Comparison of ENCODE assay signal across 8 cellular contexts in genomic region chr19:58183822-58184215, GRCh38. TPM values are rescaled to one million over a fixed set of nuclear protein-coding genes. Genes with fewer than 3 reads are reported as not detected.
DNase-seq lines count a peak whose midpoint lies in the region; TF ChIP-seq lines count a peak whose summit lies in the region.

No MANE protein-coding gene starts in this region.

- peak overlapping the region; percentile 86 for H3K4me3 Mint-ChIP-seq in Caco-2 (ENCODE audit: unreplicated experiment)
- peak overlapping the region; percentile 95 for H3K4me3 Mint-ChIP-seq in neural crest cell

- H3K27me3 ChIP-seq in Caco-2 (replicated peaks; ENCODE audit: control insufficient read depth, insufficient read depth, low read length) (no peaks in the 10 kb centered on the region), dorsolateral prefrontal cortex (no peaks in the 10 kb centered on the region)

- H3K27ac Mint-ChIP-seq in Caco-2 (ENCODE audit: unreplicated experiment) (peak overlapping the region; percentile 95), neural crest cell (ENCODE audit: unreplicated experiment) (peak overlapping the region; percentile 100)

- TSS peak; percentile 56 for BruUV-seq in Caco-2 (replicated peaks; lab: Mats Ljungman, UMichigan)

- peak overlapping the region; percentile 72 for H3K4me3 ChIP-seq in Caco-2 (ENCODE audit: low read depth, low read length)
- peak overlapping the region; percentile 62 to 100 (median 90) for H3K4me3 ChIP-seq in dorsolateral prefrontal cortex

- peaks cover 6% of the 10 kb centered on the region; the same call in 1 of the 2 replicates for H3K36me3 ChIP-seq in Caco-2 (ENCODE audit: control insufficient read depth, insufficient read depth, low read length)

- no peaks in the 10 kb centered on the region for H3K4me1 Mint-ChIP-seq in Caco-2 (ENCODE audit: low read depth, unreplicated experiment)
- H3K4me1 Mint-ChIP-seq in neural crest cell: peaks cover 15% of the 10 kb centered on the region

- H3K27me3 Mint-ChIP-seq in Caco-2 (ENCODE audit: insufficient read depth, unreplicated experiment) (no peaks in the 10 kb centered on the region), neural crest cell (ENCODE audit: low read depth) (no peaks in the 10 kb centered on the region)

- DNase-seq in Caco-2: no peak
- DNase-seq in MV-4-11 (lab: John Stamatoyannopoulos, UW): peak; percentile 88
- DNase-seq in dorsolateral prefrontal cortex: no peak
- no peak for DNase-seq in neural crest cell (ENCODE audit: low read depth, low spot score)
- DNase-seq in NCI-H2029 (lab: John Stamatoyannopoulos, UW): no peak
- DNase-seq in NCI-H1436 treated with DMSO at 0.1 percent for 48 hours (lab: John Stamatoyannopoulos, UW): no peak
- DNase-seq in putamen (ENCODE audit: low spot score): no peak
- DNase-seq in DMS53 (lab: John Stamatoyannopoulos, UW): no peak

- intact Hi-C loops in Caco-2 (cut with micrococcal nuclease; ENCODE audit: unreplicated experiment): loop anchor here (2.0 to 5.0 kb wide), 3 partner anchors 45 to 181 kb away; partner anchors contain the start of genes ZNF544, ZNF606 and ZNF8
- intact Hi-C loops in dorsolateral prefrontal cortex (cut with DNase I): loop anchor here in 1 of 2 donors (2.0 to 10.0 kb wide), 3 partner anchors 87 to 121 kb away; partner anchors contain the start of gene ERVK3-1

- TF ChIP-seq CTCF in Caco-2 (IDR thresholded peaks at IDR 0.05; ENCODE audit: insufficient read depth in 1 of 2, low read depth in 1 of 2, low read length in 1 of 2, severe bottlenecking in 1 of 2, unreplicated experiment in 1 of 2) (no peak), dorsolateral prefrontal cortex (IDR thresholded peaks at IDR 0.05 in 54 of 56, conservative IDR thresholded peaks at IDR 0.05 in 2 of 56; ENCODE audit: low read depth in 1 of 56, partially characterized antibody in 56 of 56) (no peak), neural crest cell (conservative IDR thresholded peaks at IDR 0.05) (no peak)

- peaks cover 58% of the 10 kb centered on the region for H3K9me3 ChIP-seq in Caco-2

- POLR2A ChIA-PET in Caco-2 (lab: Charles Lee): interaction anchor here (0.6 to 1.7 kb wide), 5 partner anchors 44 to 268 kb away, joined by 3 to 4 read pairs (median 3); partner anchors contain the start of genes ZNF324B and ZNF497

- CTCF ChIA-PET in Caco-2 (lab: Charles Lee): interaction anchor here (0.5 to 0.6 kb wide), 2 partner anchors 780 to 1851 kb away, joined by 3 read pairs; no protein-coding TSS in a partner anchor

- 0 out of 2 replicates have a peak, but pooled peaks cover 3% of the 10 kb centered on the region for H3K4me1 ChIP-seq in Caco-2

- H3K36me3 Mint-ChIP-seq in Caco-2 (ENCODE audit: insufficient read depth, unreplicated experiment) (peaks cover 88% of the 10 kb centered on the region), neural crest cell (ENCODE audit: low read depth) (peaks cover 62% of the 10 kb centered on the region)

- peak overlapping the region; percentile 86 to 100 (median 98) for H3K27ac ChIP-seq in dorsolateral prefrontal cortex

- H3K9me3 Mint-ChIP-seq in Caco-2 (ENCODE audit: unreplicated experiment): peaks cover 28% of the 10 kb centered on the region
- H3K9me3 Mint-ChIP-seq in neural crest cell: peaks cover 21% of the 10 kb centered on the region

RNA-seq across cellular contexts. Expression of gene ZNF274, which starts 1.0 kb away (rescaled TPM):
- total RNA-seq in Caco-2 (2022) (19.9 and 21.6 TPM in 2 replicates), dorsolateral prefrontal cortex (10 to 100 TPM in 119 of 120 experiments, 1 to 10 TPM in 1; 9.8 to 36.6 (median 18.7) TPM), neural crest cell (25.6 and 26.8 TPM in 2 replicates)

RNA-seq across cellular contexts. Expression of gene ZNF329, which starts 33.2 kb away (rescaled TPM):
- total RNA-seq in Caco-2 (2022): 4.4 and 5.4 TPM in 2 replicates
- 10 to 100 TPM; 11.7 to 25.0 (median 17.8) TPM for total RNA-seq in dorsolateral prefrontal cortex
- 13.0 and 14.0 TPM in 2 replicates for total RNA-seq in neural crest cell

RNA-seq across cellular contexts. Expression of gene ZNF544, which starts 44.9 kb away (rescaled TPM):
- total RNA-seq in Caco-2 (2022): 48.7 and 53.8 TPM in 2 replicates
- total RNA-seq in dorsolateral prefrontal cortex: 10 to 100 TPM; 20.9 to 59.3 (median 39.5) TPM
- total RNA-seq in neural crest cell: 47.4 and 56.1 TPM in 2 replicates
